Comparison of ENCODE assay signal across 21 cellular contexts in genomic region chr10:124182088-124182541, GRCh38.
DNase-seq lines count a peak whose midpoint lies in the region; ATAC-seq and TF ChIP-seq lines count a peak whose summit lies in the region.
"Had no signal": no experiment of that assay in that cellular context is flagged by ENCODE, and none has a peak within 500 bp of the region (broad histone marks: within the 10 kb centered on the region; RNA-seq: fewer than 3 reads in every experiment).

No MANE protein-coding gene starts in this region.

- no peak overlapping the region for H3K27ac Mint-ChIP-seq in activated CD8-positive, alpha-beta memory T cell treated with anti-CD3 and anti-CD28 coated beads, Interleukin-2, amount 10 ng/mL, durations not matched to agents 7 days and 5 days
- H3K27ac Mint-ChIP-seq: CD4-positive, alpha-beta memory T cell had no signal

- peaks cover 9% of the 10 kb centered on the region for H3K4me1 Mint-ChIP-seq in activated CD8-positive, alpha-beta memory T cell treated with anti-CD3 and anti-CD28 coated beads, Interleukin-2, amount 10 ng/mL, durations not matched to agents 7 days and 5 days
- H3K4me1 Mint-ChIP-seq: CD4-positive, alpha-beta memory T cell had no signal

- no peaks in the 10 kb centered on the region for H3K9me3 Mint-ChIP-seq in activated CD8-positive, alpha-beta memory T cell treated with anti-CD3 and anti-CD28 coated beads, Interleukin-2, amount 10 ng/mL, durations not matched to agents 7 days and 5 days (ENCODE audit: low read depth)

- H3K27me3 Mint-ChIP-seq in activated CD8-positive, alpha-beta memory T cell treated with anti-CD3 and anti-CD28 coated beads, Interleukin-2, amount 10 ng/mL, durations not matched to agents 7 days and 5 days = no peaks in the 10 kb centered on the region
- H3K27me3 Mint-ChIP-seq: CD4-positive, alpha-beta memory T cell had no signal

- peak overlapping the region; percentile 53 for H3K27ac ChIP-seq in psoas muscle
- no peak overlapping the region for H3K27ac ChIP-seq in aorta (ENCODE audit: low read depth in 1 of 2, low read length in 2 of 2)
- H3K27ac ChIP-seq: 22Rv1, BLaER1, Peyer's patch had no signal

- H3K4me3 ChIP-seq in psoas muscle = no peak overlapping the region
- no peak overlapping the region for H3K4me3 ChIP-seq in aorta (ENCODE audit: low read length in 2 of 2)
- H3K4me3 ChIP-seq: BLaER1, K562, MG63, Peyer's patch had no signal

- no peaks in the 10 kb centered on the region for H3K36me3 ChIP-seq in psoas muscle (ENCODE audit: insufficient read depth in 1 of 2, low read depth in 1 of 2)
- no peaks in the 10 kb centered on the region for H3K36me3 ChIP-seq in aorta (ENCODE audit: control insufficient read depth in 1 of 2, insufficient read depth in 2 of 2, low read length in 1 of 2)
- H3K36me3 ChIP-seq: BLaER1, MG63, Peyer's patch had no signal

- DNase-seq in activated CD8-positive, alpha-beta memory T cell treated with anti-CD3 and anti-CD28 coated beads, Interleukin-2, amount 10 ng/mL, durations not matched to agents 7 days and 5 days = peak; percentile 18
- no peak for DNase-seq in activated CD8-positive, alpha-beta memory T cell treated with anti-CD3 and anti-CD28 coated beads for 24 hours
- peak; percentile 38 for DNase-seq in islet precursor cell
- DNase-seq in psoas muscle = no peak
- no peak for DNase-seq in aorta
- DNase-seq in NCI-H524 (lab: John Stamatoyannopoulos, UW) = no peak
- DNase-seq: ACHN; Caco-2; CD4-positive, alpha-beta memory T cell; DMS 273 treated with DMSO at 0.1 percent for 48 hours; DMS79 treated with DMSO at 0.1 percent for 48 hours; MG63; NCI-H1417 treated with DMSO at 0.1 percent for 48 hours; NCI-H187; NCI-H226; Peyer's patch had no signal

- H3K36me3 Mint-ChIP-seq in activated CD8-positive, alpha-beta memory T cell treated with anti-CD3 and anti-CD28 coated beads, Interleukin-2, amount 10 ng/mL, durations not matched to agents 7 days and 5 days = no peaks in the 10 kb centered on the region
- H3K36me3 Mint-ChIP-seq: CD4-positive, alpha-beta memory T cell had no signal

- WGBS in psoas muscle, 3 donors = 46 to 69% (median 60%) methylated on average over 17 of the region's 17 CpGs
- WGBS in aorta, 2 donors = 73 to 76% methylated on average over 17 of the region's 17 CpGs

- intact Hi-C loops in psoas muscle (cut with DNase I) = no loop called here
- intact Hi-C loops in aorta (cut with DNase I) = no loop called here

- no peaks in the 10 kb centered on the region for H3K9me3 ChIP-seq in psoas muscle
- no peaks in the 10 kb centered on the region for H3K9me3 ChIP-seq in aorta (ENCODE audit: control insufficient read depth, low read length)
- H3K9me3 ChIP-seq: BLaER1, Caco-2, MG63, Peyer's patch had no signal

- no peak for ATAC-seq in activated CD8-positive, alpha-beta memory T cell treated with anti-CD3 and anti-CD28 coated beads, Interleukin-2, amount 10 ng/mL, durations not matched to agents 7 days and 5 days
- peak; percentile 74 to 91 (median 82) for ATAC-seq in psoas muscle
- peak; percentile 30 for ATAC-seq in aorta (ENCODE audit: low FRiP score)
- ATAC-seq in HG03442 (IDR thresholded peaks at IDR 0.05; ENCODE audit: unreplicated experiment) = no peak
- no peak for ATAC-seq in HG03097 (IDR thresholded peaks at IDR 0.05; ENCODE audit: low FRiP score, unreplicated experiment)
- ATAC-seq: K562 had no signal

- H3K27me3 ChIP-seq in psoas muscle (ENCODE audit: insufficient read depth in 3 of 3, low read length in 2 of 3) (no peaks in the 10 kb centered on the region), aorta (ENCODE audit: control insufficient read depth in 1 of 2, insufficient read depth in 2 of 2, low read length in 1 of 2) (no peaks in the 10 kb centered on the region)
- H3K27me3 ChIP-seq: BLaER1, MG63, Peyer's patch had no signal

- H3K4me1 ChIP-seq in psoas muscle = no peaks in the 10 kb centered on the region
- no peaks in the 10 kb centered on the region for H3K4me1 ChIP-seq in aorta (ENCODE audit: control insufficient read depth in 1 of 2, insufficient read depth in 2 of 2, low read length in 2 of 2)
- H3K4me1 ChIP-seq: Caco-2, Peyer's patch had no signal

- H3K4me3 Mint-ChIP-seq in activated CD8-positive, alpha-beta memory T cell treated with anti-CD3 and anti-CD28 coated beads, Interleukin-2, amount 10 ng/mL, durations not matched to agents 7 days and 5 days = no peak overlapping the region
- H3K4me3 Mint-ChIP-seq: CD4-positive, alpha-beta memory T cell had no signal

- TF ChIP-seq CTCF in psoas muscle (IDR thresholded peaks at IDR 0.05) = no peak

- CTCF ChIA-PET in activated CD8-positive, alpha-beta memory T cell treated with anti-CD3 and anti-CD28 coated beads, Interleukin-2, amount 10 ng/mL, durations not matched to agents 7 days and 5 days (lab: Charles Lee) = interaction anchor here (0.7 kb wide), 1 partner anchor 49 kb away, joined by 3 read pairs; no protein-coding TSS in a partner anchor

Comparison
In these comparisons a context has a peak if more than half of its experiments do, and no peak if none do; other contexts are left out.
1. DNase-seq: peak in activated CD8-positive, alpha-beta memory T cell treated with anti-CD3 and anti-CD28 coated beads, Interleukin-2, amount 10 ng/mL, durations not matched to agents 7 days and 5 days (single experiment) and islet precursor cell (single experiment); none in activated CD8-positive, alpha-beta memory T cell treated with anti-CD3 and anti-CD28 coated beads for 24 hours (single experiment), psoas muscle (0 of 2), aorta (0 of 2) and NCI-H524 (0 of 2).
2. ATAC-seq: peak in psoas muscle (4 of 4) and aorta (single experiment); none in activated CD8-positive, alpha-beta memory T cell treated with anti-CD3 and anti-CD28 coated beads, Interleukin-2, amount 10 ng/mL, durations not matched to agents 7 days and 5 days (single experiment), HG03442 (single experiment) and HG03097 (single experiment).